In the genomic region with DNA sequence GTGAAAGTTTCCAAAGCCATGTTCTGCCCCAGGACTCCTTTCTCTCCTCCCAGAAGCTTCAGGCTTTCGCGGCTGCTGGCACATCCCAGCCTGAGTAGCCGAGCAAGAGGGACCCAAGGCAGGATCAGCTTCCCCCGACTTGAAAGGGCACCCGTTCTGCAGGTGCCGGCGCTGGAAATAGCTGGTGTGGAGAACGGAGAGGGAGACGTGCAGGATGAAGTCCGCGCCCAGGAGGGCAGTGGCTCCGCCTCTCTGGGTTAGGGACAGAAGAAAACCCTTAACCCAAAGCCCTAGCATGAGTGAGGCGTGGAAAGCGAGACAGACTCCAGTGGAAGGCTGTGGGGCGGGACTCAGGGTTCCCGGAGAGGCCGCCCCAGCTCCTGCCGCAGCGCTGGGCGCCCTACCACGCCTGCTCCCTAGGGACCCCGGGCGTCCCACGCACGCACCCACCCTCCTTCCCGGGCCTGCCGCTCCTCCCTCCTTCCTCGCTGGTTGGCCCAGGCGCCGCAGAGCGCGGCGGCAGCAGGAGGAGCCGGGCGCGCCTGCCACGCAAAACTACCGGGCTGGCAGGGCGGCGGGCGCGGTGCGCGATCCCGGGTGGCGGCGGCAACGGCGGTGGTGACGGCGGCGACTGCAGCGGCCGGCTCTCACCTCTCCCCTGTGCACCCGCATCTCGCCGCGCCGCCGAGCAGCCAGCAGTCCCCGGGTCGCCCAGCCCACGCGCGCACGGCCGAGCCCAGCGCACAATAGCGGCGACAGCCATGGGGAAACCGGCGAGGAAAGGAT, we compare ENCODE assay signal across 8 cellular contexts. TPM values are rescaled to one million over a fixed set of nuclear protein-coding genes. Genes with fewer than 3 reads are reported as not detected.
DNase-seq lines count a peak whose midpoint lies in the region; ATAC-seq, FAIRE-seq and TF ChIP-seq lines count a peak whose summit lies in the region.

A gene (plus strand): TSS at position 550 of the 786 bp plus-strand sequence. CDS start 212 bp downstream, at position 762.

- dilution Hi-C loops in keratinocyte (cut with MboI; ENCODE audit: extremely low pct_ligation_motif_present, low sequenced_read_pairs) = no loop called here

- no peak for FAIRE-seq in keratinocyte (lab: Jason Lieb, UNC)

- peak within 1 kb of the TSS; percentile 46 to 54 (median 54) for H3K4me3 ChIP-seq in keratinocyte (ENCODE audit: control insufficient read depth in 2 of 3, extremely low read depth in 1 of 3, insufficient read depth in 2 of 3, low read depth in 1 of 3, low read length in 3 of 3)

- H3K4me1 ChIP-seq in ES-I3 (ENCODE audit: insufficient read depth, low read length) (peaks cover 9% of the 10 kb centered on the region), keratinocyte (ENCODE audit: control insufficient read depth, extremely low read depth, insufficient read depth, low read length) (peaks cover 6% of the 10 kb centered on the region)

- ATAC-seq in GM19468 (IDR thresholded peaks at IDR 0.05; ENCODE audit: extremely low read depth, unreplicated experiment) (peak; percentile 75), HG03558 (IDR thresholded peaks at IDR 0.05; ENCODE audit: extremely low read depth, unreplicated experiment) (peak; percentile 45)

- H3K9me3 ChIP-seq in ES-I3 (ENCODE audit: control insufficient read depth, insufficient read depth, low read length) (no peaks in the 10 kb centered on the region), keratinocyte (ENCODE audit: control insufficient read depth, low read depth, low read length) (no peaks in the 10 kb centered on the region)

- DNase-seq in SK-MEL-5 (ENCODE audit: low read depth, low spot score) (peak; percentile 50), caudate nucleus (lab: John Stamatoyannopoulos, UW) (peak in 53 of 61 donors; percentile 18 to 82 (median 57)), keratinocyte (ENCODE audit: low read depth, low spot score) (no peak)
- peak; percentile 13 for DNase-seq in stimulated activated CD4-positive, alpha-beta T cell treated with anti-CD3 and anti-CD28 coated beads, Interleukin-12 subunit alpha, Interleukin-12 subunit beta, amount 100 ng/mL, for 4 hours
- no peak for DNase-seq in activated effector memory CD4-positive, alpha-beta T cell treated with Interleukin-2 at 50 U/mL for 16 hours

- H3K27ac ChIP-seq in caudate nucleus (ENCODE audit: low read depth, low read length) (peak within 1 kb of the TSS; percentile 64), keratinocyte (ENCODE audit: control insufficient read depth, insufficient read depth, low read length) (no peak within 1 kb of the TSS)

- H3K9ac ChIP-seq in ES-I3 (ENCODE audit: low read depth, low read length) (peak within 1 kb of the TSS; percentile 72), keratinocyte (ENCODE audit: control insufficient read depth, extremely low read depth, insufficient read depth, low read length) (no peak within 1 kb of the TSS)

- H3K36me3 ChIP-seq in ES-I3 (ENCODE audit: insufficient read depth, low read length) (no peaks in the 10 kb centered on the region), keratinocyte (ENCODE audit: control insufficient read depth in 2 of 2, extremely low read depth in 1 of 2, insufficient read depth in 2 of 2, low read length in 2 of 2) (no peaks in the 10 kb centered on the region)

- no peaks in the 10 kb centered on the region for H4K20me1 ChIP-seq in keratinocyte (ENCODE audit: control insufficient read depth, extremely low read depth, insufficient read depth, low read length)

- H2AFZ ChIP-seq in keratinocyte (ENCODE audit: control insufficient read depth, low read length) = peak within 1 kb of the TSS; percentile 26

- peaks cover 32% of the 10 kb centered on the region for H3K27me3 ChIP-seq in keratinocyte (ENCODE audit: control insufficient read depth, extremely low read depth, insufficient read depth, low read length)

- in situ Hi-C loops in SK-MEL-5 (cut with HindIII; ENCODE audit: low pct_unique_long_range_greater_than_20kb, low sequenced_read_pairs) = no loop called here

- peak within 1 kb of the TSS; percentile 66 for H3K4me2 ChIP-seq in keratinocyte (ENCODE audit: control insufficient read depth, extremely low read depth, insufficient read depth, low read depth, low read length)

- H3K9me1 ChIP-seq in keratinocyte (ENCODE audit: control insufficient read depth, extremely low read depth, insufficient read depth, low read length) = no peaks in the 10 kb centered on the region

- H3K79me2 ChIP-seq in keratinocyte (ENCODE audit: control insufficient read depth, insufficient read depth, low read length) = no peaks in the 10 kb centered on the region

- no peak for TF ChIP-seq CTCF in keratinocyte (optimal IDR thresholded peaks at IDR 0.05 in 1 of 3, IDR thresholded peaks at IDR 0.05 in 1 of 3, conservative IDR thresholded peaks at IDR 0.05 in 1 of 3; ENCODE audit: extremely low read depth in 1 of 3, insufficient read depth in 2 of 3, low read length in 3 of 3)

RNA-seq across cellular contexts. Expression of the gene that starts here (rescaled TPM):
- 1.4 and 1.6 TPM in 2 replicates for total RNA-seq in SK-MEL-5 (2014; rRNA removed; shearing (Covaris generic))
- polyA plus RNA-seq in SK-MEL-5 (2015; cell fraction: cytosol; rRNA removed) = 1.2 TPM in 2 replicates
- polyA plus RNA-seq in SK-MEL-5 (2015; cell fraction: nucleus; rRNA removed) = 0.56 and 0.57 TPM in 2 replicates
- 0.06 to 0.77 TPM (median 0.20 TPM) in 3 replicates for polyA plus RNA-seq in keratinocyte
- polyA plus RNA-seq in keratinocyte (2011; ENCODE audit: low read depth) = not detected
- polyA plus RNA-seq in keratinocyte (2011; cell fraction: cytosol; rRNA removed) = 0.13 and 0.15 TPM in 2 replicates
- polyA plus RNA-seq in keratinocyte (2011; cell fraction: nucleus; rRNA removed) = 0.60 and 0.67 TPM in 2 replicates
- 0.17 and 0.42 TPM in 2 replicates for polyA plus RNA-seq in keratinocyte (2012; ENCODE audit: low replicate concordance)
- polyA minus RNA-seq in keratinocyte = 0.19 to 0.46 TPM in 2 of 3 replicates, not detected in the other
- 0.58 TPM for polyA minus RNA-seq in keratinocyte (2011; cell fraction: cytosol; rRNA and poly(A)+ RNA removed)
- polyA minus RNA-seq in keratinocyte (2011; cell fraction: nucleus; rRNA and poly(A)+ RNA removed) = 1.1 and 1.2 TPM in 2 replicates

Comparison
In these comparisons a context has a peak if more than half of its experiments do, and no peak if none do; other contexts are left out.
1. DNase-seq: peak in SK-MEL-5 (single experiment), caudate nucleus (53 of 61) and stimulated activated CD4-positive, alpha-beta T cell treated with anti-CD3 and anti-CD28 coated beads, Interleukin-12 subunit alpha, Interleukin-12 subunit beta, amount 100 ng/mL, for 4 hours (single experiment); none in keratinocyte (single experiment) and activated effector memory CD4-positive, alpha-beta T cell treated with Interleukin-2 at 50 U/mL for 16 hours (single experiment).